10 cellular contexts compared by ENCODE assay signal in genomic region chr17:81342062-81342699, GRCh38. TPM values are rescaled to one million over a fixed set of nuclear protein-coding genes. Genes with fewer than 3 reads are reported as not detected.
DNase-seq lines count a peak whose midpoint lies in the region; ATAC-seq and TF ChIP-seq lines count a peak whose summit lies in the region.
"Had no signal": no experiment of that assay in that cellular context is flagged by ENCODE, and none has a peak within 500 bp of the region (broad histone marks: within the 10 kb centered on the region; RNA-seq: fewer than 3 reads in every experiment).

No MANE protein-coding gene starts in this region.

- no peaks in the 10 kb centered on the region for H3K9me3 Mint-ChIP-seq in Calu3 (ENCODE audit: low read depth, unreplicated experiment)

- no peaks in the 10 kb centered on the region for H3K27me3 ChIP-seq in parathyroid adenoma (ENCODE audit: control insufficient read depth, insufficient read depth, low read length)

- no peaks in the 10 kb centered on the region for H3K9me3 ChIP-seq in SK-N-MC (ENCODE audit: low read depth, low read length)
- H3K9me3 ChIP-seq in parathyroid adenoma (ENCODE audit: control insufficient read depth, low read length) = no peaks in the 10 kb centered on the region

- DNase-seq in Calu3 (no peak), SK-N-MC (ENCODE audit: low read depth, low spot score) (no peak), fibroblast of the aortic adventitia (ENCODE audit: low read depth) (peak; percentile 34), COR-L47 (lab: John Stamatoyannopoulos, UW) (no peak), NOMO-1 (lab: John Stamatoyannopoulos, UW; ENCODE audit: unreplicated experiment in 2 of 2) (no peak), HuH-7 (ENCODE audit: low spot score) (no peak)
- DNase-seq: NCI-H774 had no signal

- H3K27ac ChIP-seq in SK-N-MC (peak overlapping the region; percentile 97), parathyroid adenoma (peak overlapping the region; percentile 44)

- TF ChIP-seq CTCF in Calu3 (IDR thresholded peaks at IDR 0.05; ENCODE audit: unreplicated experiment) = no peak
- no peak for TF ChIP-seq CTCF in fibroblast of the aortic adventitia (IDR thresholded peaks at IDR 0.05; ENCODE audit: insufficient read depth, low read length)
- no peak for TF ChIP-seq CTCF in parathyroid adenoma (IDR thresholded peaks at IDR 0.05)

- H3K4me1 Mint-ChIP-seq in Calu3 (ENCODE audit: low read depth, unreplicated experiment) = peaks cover 37% of the 10 kb centered on the region

- H3K4me3 ChIP-seq in SK-N-MC (peak overlapping the region; percentile 99), fibroblast of the aortic adventitia (ENCODE audit: low read depth, low read length) (peak overlapping the region; percentile 97), parathyroid adenoma (ENCODE audit: low read depth, low read length) (peak overlapping the region; percentile 95)

- TSS peak; percentile 10 for BruUV-seq in Calu3 (replicated peaks; lab: Mats Ljungman, UMichigan)

- H3K36me3 Mint-ChIP-seq in Calu3 (ENCODE audit: insufficient read depth, unreplicated experiment) = peaks cover 70% of the 10 kb centered on the region

- CTCF ChIA-PET in Calu3 (lab: Charles Lee) = interaction anchor here (0.5 to 1.2 kb wide), 2 partner anchors 13 to 1622 kb away, joined by 3 to 5 read pairs; no protein-coding TSS in a partner anchor

- H3K9ac ChIP-seq in SK-N-MC (ENCODE audit: insufficient read length) (peak overlapping the region; percentile 98), parathyroid adenoma (no peak overlapping the region)

- peaks cover 3% of the 10 kb centered on the region; the same call in 1 of the 2 replicates for H3K36me3 ChIP-seq in SK-N-MC (ENCODE audit: insufficient read depth, low read length)
- no peaks in the 10 kb centered on the region for H3K36me3 ChIP-seq in parathyroid adenoma (ENCODE audit: control insufficient read depth, insufficient read depth, low read length)

- intact Hi-C loops in Calu3 (cut with micrococcal nuclease; ENCODE audit: unreplicated experiment) = no loop called here

- H3K4me1 ChIP-seq in parathyroid adenoma = peaks cover 5% of the 10 kb centered on the region

- no peak for ATAC-seq in HG03135 (IDR thresholded peaks at IDR 0.05; ENCODE audit: unreplicated experiment)
- ATAC-seq: naive thymus-derived CD4-positive, alpha-beta T cell had no signal

- peak overlapping the region; percentile 45 for H3K27ac Mint-ChIP-seq in Calu3 (ENCODE audit: unreplicated experiment)

- H2AFZ ChIP-seq in parathyroid adenoma = no peak overlapping the region

- peaks cover 8% of the 10 kb centered on the region for H3K79me2 ChIP-seq in parathyroid adenoma

- H3K4me2 ChIP-seq in parathyroid adenoma (ENCODE audit: low read length) = peak overlapping the region; percentile 100

- no peaks in the 10 kb centered on the region for H3K27me3 Mint-ChIP-seq in Calu3 (ENCODE audit: unreplicated experiment)

- peak overlapping the region; percentile 75 for H3K4me3 Mint-ChIP-seq in Calu3 (ENCODE audit: low read depth, unreplicated experiment)

RNA-seq across cellular contexts. Expression of gene SLC38A10, which starts 47.1 kb away (rescaled TPM):
- total RNA-seq in Calu3 (2022) (120 and 121 TPM in 2 replicates), fibroblast of the aortic adventitia (ENCODE audit: low replicate concordance) (49.5 and 90.5 TPM in 2 replicates)

RNA-seq across cellular contexts. Expression of gene BAHCC1, which starts 53.1 kb away (rescaled TPM):
- total RNA-seq in Calu3 (2022) = 0.17 and 0.27 TPM in 2 replicates
- 11.7 and 14.3 TPM in 2 replicates for total RNA-seq in fibroblast of the aortic adventitia (ENCODE audit: low replicate concordance)

Comparison
In these comparisons a context has a peak if more than half of its experiments do, and no peak if none do; other contexts are left out.
1. RNA of gene BAHCC1, which starts 53.1 kb away (total RNA-seq): 11.7 to 14.3 TPM in fibroblast of the aortic adventitia; 0.17 to 0.27 TPM in Calu3; every median in the first group is over 10 times any median in the second.
2. Peak in every context shown above with its lines, with median percentiles within 50 percentile points of each other: H3K4me3 ChIP-seq.